ENCODE assay signal across 1 cellular context in genomic region chr10:73781879-73782748, GRCh38.
TF ChIP-seq lines count a peak whose summit lies in the region.

Gene CHCHD1, plus strand, starts transcription at chr10:73782048. Its CDS starts 28 bp downstream, at chr10:73782076.

TF ChIP-seq in HepG2, 621 proteins besides CTCF, POLR2A, EP300 and RAD21 (continued from another document and continues in another):
- peak; percentile 94 for TF ChIP-seq ARID4A (CRISPR knock-in tag; IDR thresholded peaks at IDR 0.05; ENCODE audit: borderline replicate concordance)
- TF ChIP-seq E2F1 (CRISPR knock-in tag; IDR thresholded peaks at IDR 0.05), result 0 out of 2 replicates have a peak, but pooled peaks have one; percentile 45
- TF ChIP-seq ARID5B (CRISPR knock-in tag; IDR thresholded peaks at IDR 0.05), result peak; percentile 71
- no peak for TF ChIP-seq PLRG1 (conservative IDR thresholded peaks at IDR 0.05)
- TF ChIP-seq SP2 (CRISPR knock-in tag; IDR thresholded peaks at IDR 0.05), result no peak
- TF ChIP-seq NR2F6 (IDR thresholded peaks at IDR 0.05), result peak; percentile 88
- peak; percentile 94 for TF ChIP-seq NR2F6 (CRISPR knock-in tag; IDR thresholded peaks at IDR 0.05)
- TF ChIP-seq CEBPZ (IDR thresholded peaks at IDR 0.05; ENCODE audit: low read length), result no peak
- TF ChIP-seq TFDP2 (CRISPR knock-in tag; IDR thresholded peaks at IDR 0.05), result peak; percentile 84
- TF ChIP-seq ZNF205 (CRISPR knock-in tag; IDR thresholded peaks at IDR 0.05), result peak; percentile 32; the same call in 1 of the 2 replicates
- no peak for TF ChIP-seq ZHX2 (IDR thresholded peaks at IDR 0.05; ENCODE audit: low read depth)
- no peak for TF ChIP-seq ZHX2 (CRISPR knock-in tag; IDR thresholded peaks at IDR 0.05; ENCODE audit: borderline replicate concordance)
- 0 out of 2 replicates have a peak, but pooled peaks have one; percentile 25 for TF ChIP-seq ZNF232 (CRISPR knock-in tag; IDR thresholded peaks at IDR 0.05; ENCODE audit: borderline replicate concordance)
- TF ChIP-seq TRIM24 (CRISPR knock-in tag; IDR thresholded peaks at IDR 0.05), result 0 out of 2 replicates have a peak, but pooled peaks have one; percentile 49
- TF ChIP-seq RCOR2 (CRISPR knock-in tag; IDR thresholded peaks at IDR 0.05), result 0 out of 2 replicates have a peak, but pooled peaks have one; percentile 11
- TF ChIP-seq ZNF747 (CRISPR knock-in tag; IDR thresholded peaks at IDR 0.05; ENCODE audit: borderline replicate concordance), result peak; percentile 59; the same call in 1 of the 2 replicates
- TF ChIP-seq DNMT1 (CRISPR knock-in tag; IDR thresholded peaks at IDR 0.05), result no peak
- TF ChIP-seq DRAP1 (CRISPR knock-in tag; IDR thresholded peaks at IDR 0.05), result peak; percentile 85
- no peak for TF ChIP-seq ZNF576 (CRISPR knock-in tag; IDR thresholded peaks at IDR 0.05)
- 0 out of 2 replicates have a peak, but pooled peaks have one; percentile 49 for TF ChIP-seq ZNF772 (CRISPR knock-in tag; IDR thresholded peaks at IDR 0.05)
- 0 out of 2 replicates have a peak, but pooled peaks have one; percentile 35 for TF ChIP-seq REL (CRISPR knock-in tag; conservative IDR thresholded peaks at IDR 0.05)
- peak; percentile 92 for TF ChIP-seq DMAP1 (CRISPR knock-in tag; IDR thresholded peaks at IDR 0.05)
- peak; percentile 90 for TF ChIP-seq GABPB1 (CRISPR knock-in tag; IDR thresholded peaks at IDR 0.05)
- TF ChIP-seq GMEB1 (CRISPR knock-in tag; IDR thresholded peaks at IDR 0.05; ENCODE audit: borderline replicate concordance), result peak; percentile 99
- TF ChIP-seq MATR3 (CRISPR knock-in tag; IDR thresholded peaks at IDR 0.05), result no peak
- peak; percentile 71 for TF ChIP-seq ZBTB7A (CRISPR knock-in tag; IDR thresholded peaks at IDR 0.05)
- peak; percentile 39 to 52; a peak in 1 of 4 replicates for TF ChIP-seq KLF16 (CRISPR knock-in tag; IDR thresholded peaks at IDR 0.05)
